2 cellular contexts compared by ENCODE assay signal in the genomic region with DNA sequence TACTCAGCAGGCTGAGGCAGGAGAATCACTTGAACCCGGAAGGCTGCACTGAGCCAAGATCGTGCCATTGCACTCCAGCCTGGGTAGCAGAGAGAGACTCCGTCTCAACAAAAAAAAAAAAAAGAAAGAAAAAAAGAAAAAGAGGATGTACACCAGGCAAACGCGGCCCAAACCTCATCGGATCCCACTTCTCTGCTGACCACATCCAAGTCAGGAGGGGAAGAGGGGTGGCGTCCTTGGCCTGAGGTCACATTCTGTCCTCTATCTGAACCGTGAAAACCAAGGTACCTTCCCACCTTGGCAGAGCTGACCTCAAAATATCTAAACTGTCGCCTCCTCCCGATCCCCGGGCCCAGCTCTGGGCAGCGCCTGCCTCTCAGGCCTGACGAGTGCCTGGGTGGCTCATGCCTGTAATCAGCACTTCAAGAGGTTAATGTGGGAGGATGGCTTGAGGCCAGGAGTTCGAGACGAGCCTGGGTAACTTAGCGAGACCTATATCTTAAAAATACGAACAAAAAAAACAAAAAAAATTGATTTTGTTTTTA.
TF ChIP-seq lines count a peak whose summit lies in the region.

No MANE protein-coding gene starts in this region.

TF ChIP-seq in IMR-90, 13 proteins besides CTCF, POLR2A, EP300 and RAD21:
- no peak for TF ChIP-seq RFX5 (IDR thresholded peaks at IDR 0.05; ENCODE audit: low read depth, low read length)
- TF ChIP-seq CHD1 (IDR thresholded peaks at IDR 0.05; ENCODE audit: low read depth, low read length) = no peak
- TF ChIP-seq CEBPB (IDR thresholded peaks at IDR 0.05; ENCODE audit: low read depth, low read length) = no peak
- TF ChIP-seq RCOR1 (IDR thresholded peaks at IDR 0.05; ENCODE audit: insufficient replicate concordance, low read length) = no peak
- TF ChIP-seq FOS (IDR thresholded peaks at IDR 0.05; ENCODE audit: low read depth, low read length) = no peak
- no peak for TF ChIP-seq MXI1 (IDR thresholded peaks at IDR 0.05; ENCODE audit: borderline replicate concordance, low read depth, low read length)
- TF ChIP-seq SMC3 (IDR thresholded peaks at IDR 0.05; ENCODE audit: low read depth, low read length) = no peak
- TF ChIP-seq BHLHE40 (IDR thresholded peaks at IDR 0.05; ENCODE audit: low read depth, low read length) = no peak
- no peak for TF ChIP-seq MAFK (IDR thresholded peaks at IDR 0.05; ENCODE audit: low read depth, low read length)
- TF ChIP-seq MAZ (IDR thresholded peaks at IDR 0.05; ENCODE audit: borderline replicate concordance, low read depth, low read length) = no peak
- no peak for TF ChIP-seq NFE2L2 (IDR thresholded peaks at IDR 0.05; ENCODE audit: low read depth, low read length)
- TF ChIP-seq ELK1 (IDR thresholded peaks at IDR 0.05; ENCODE audit: borderline replicate concordance, low read depth, low read length) = no peak
- TF ChIP-seq, protein P1, sequence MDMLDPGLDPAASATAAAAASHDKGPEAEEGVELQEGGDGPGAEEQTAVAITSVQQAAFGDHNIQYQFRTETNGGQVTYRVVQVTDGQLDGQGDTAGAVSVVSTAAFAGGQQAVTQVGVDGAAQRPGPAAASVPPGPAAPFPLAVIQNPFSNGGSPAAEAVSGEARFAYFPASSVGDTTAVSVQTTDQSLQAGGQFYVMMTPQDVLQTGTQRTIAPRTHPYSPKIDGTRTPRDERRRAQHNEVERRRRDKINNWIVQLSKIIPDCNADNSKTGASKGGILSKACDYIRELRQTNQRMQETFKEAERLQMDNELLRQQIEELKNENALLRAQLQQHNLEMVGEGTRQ (IDR thresholded peaks at IDR 0.05; ENCODE audit: low read depth, low read length) = no peak
TF ChIP-seq in IMR-90: peak in this region for 0.

TF ChIP-seq in GM12878, 131 proteins besides CTCF, POLR2A, EP300 and RAD21:
- TF ChIP-seq HDGF (IDR thresholded peaks at IDR 0.05) = peak; percentile 43; the same call in 1 of the 2 replicates
- peak in 1 of 2 experiments; percentile 29; a peak in 1 of 4 replicates for TF ChIP-seq IKZF2 (IDR thresholded peaks at IDR 0.05)
- TF ChIP-seq RUNX3 (IDR thresholded peaks at IDR 0.05; ENCODE audit: low read length) = peak; percentile 41
- no peak for TF ChIP-seq TARDBP (IDR thresholded peaks at IDR 0.05; ENCODE audit: borderline replicate concordance)
- 0 out of 2 replicates have a peak, but pooled peaks have one; percentile 18 for TF ChIP-seq SMARCA5 (IDR thresholded peaks at IDR 0.05)
- no peak for TF ChIP-seq TCF12 (IDR thresholded peaks at IDR 0.05; ENCODE audit: low read depth, low read length)
- TF ChIP-seq, protein P2, sequence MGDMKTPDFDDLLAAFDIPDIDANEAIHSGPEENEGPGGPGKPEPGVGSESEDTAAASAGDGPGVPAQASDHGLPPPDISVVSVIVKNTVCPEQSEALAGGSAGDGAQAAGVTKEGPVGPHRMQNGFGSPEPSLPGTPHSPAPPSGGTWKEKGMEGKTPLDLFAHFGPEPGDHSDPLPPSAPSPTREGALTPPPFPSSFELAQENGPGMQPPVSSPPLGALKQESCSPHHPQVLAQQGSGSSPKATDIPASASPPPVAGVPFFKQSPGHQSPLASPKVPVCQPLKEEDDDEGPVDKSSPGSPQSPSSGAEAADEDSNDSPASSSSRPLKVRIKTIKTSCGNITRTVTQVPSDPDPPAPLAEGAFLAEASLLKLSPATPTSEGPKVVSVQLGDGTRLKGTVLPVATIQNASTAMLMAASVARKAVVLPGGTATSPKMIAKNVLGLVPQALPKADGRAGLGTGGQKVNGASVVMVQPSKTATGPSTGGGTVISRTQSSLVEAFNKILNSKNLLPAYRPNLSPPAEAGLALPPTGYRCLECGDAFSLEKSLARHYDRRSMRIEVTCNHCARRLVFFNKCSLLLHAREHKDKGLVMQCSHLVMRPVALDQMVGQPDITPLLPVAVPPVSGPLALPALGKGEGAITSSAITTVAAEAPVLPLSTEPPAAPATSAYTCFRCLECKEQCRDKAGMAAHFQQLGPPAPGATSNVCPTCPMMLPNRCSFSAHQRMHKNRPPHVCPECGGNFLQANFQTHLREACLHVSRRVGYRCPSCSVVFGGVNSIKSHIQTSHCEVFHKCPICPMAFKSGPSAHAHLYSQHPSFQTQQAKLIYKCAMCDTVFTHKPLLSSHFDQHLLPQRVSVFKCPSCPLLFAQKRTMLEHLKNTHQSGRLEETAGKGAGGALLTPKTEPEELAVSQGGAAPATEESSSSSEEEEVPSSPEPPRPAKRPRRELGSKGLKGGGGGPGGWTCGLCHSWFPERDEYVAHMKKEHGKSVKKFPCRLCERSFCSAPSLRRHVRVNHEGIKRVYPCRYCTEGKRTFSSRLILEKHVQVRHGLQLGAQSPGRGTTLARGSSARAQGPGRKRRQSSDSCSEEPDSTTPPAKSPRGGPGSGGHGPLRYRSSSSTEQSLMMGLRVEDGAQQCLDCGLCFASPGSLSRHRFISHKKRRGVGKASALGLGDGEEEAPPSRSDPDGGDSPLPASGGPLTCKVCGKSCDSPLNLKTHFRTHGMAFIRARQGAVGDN (IDR thresholded peaks at IDR 0.05) = no peak
- peak; percentile 27; the same call in 1 of the 2 replicates for TF ChIP-seq NR2F1 (conservative IDR thresholded peaks at IDR 0.05)
- TF ChIP-seq JUNB (IDR thresholded peaks at IDR 0.05) = no peak
- TF ChIP-seq SPI1 (IDR thresholded peaks at IDR 0.05; ENCODE audit: borderline replicate concordance, insufficient read depth, low read depth, low read length) = peak; percentile 7; the same call in 1 of the 2 replicates
